In the genomic region with DNA sequence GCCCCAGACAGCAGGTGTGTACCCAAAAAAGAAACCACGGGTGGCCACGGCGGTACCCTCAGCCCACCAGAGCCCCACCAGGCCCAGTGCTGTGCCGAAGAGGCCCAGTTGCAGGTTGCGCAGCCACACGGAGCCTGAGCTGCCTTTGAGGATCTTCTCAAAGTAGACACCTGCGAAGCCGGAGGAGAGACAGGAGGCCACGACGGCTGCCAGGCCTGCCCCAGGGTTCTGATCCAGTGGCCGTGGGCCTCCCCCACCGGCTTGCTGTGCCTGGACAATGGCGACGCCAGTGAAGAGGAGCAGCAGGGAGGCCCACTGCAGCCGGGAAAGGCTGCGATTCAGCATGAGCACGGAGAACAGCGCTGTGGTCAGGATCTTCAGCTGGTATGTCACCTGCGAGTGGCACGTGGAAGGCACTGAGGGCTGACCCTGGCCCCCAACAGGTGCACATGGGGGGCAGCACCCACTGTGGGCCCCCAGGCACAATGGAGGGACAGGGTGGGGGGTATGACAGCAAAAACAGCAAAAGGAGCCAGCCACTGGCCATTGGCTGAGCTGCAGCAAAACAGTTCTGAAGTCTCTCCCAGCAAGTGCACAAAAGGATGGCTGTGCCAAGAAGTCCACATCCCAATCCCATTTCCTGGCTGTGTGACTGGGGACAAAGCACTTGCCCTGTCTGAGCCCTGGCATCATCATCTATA, we compare ENCODE assay signal across 36 cellular contexts.
"Had no signal": no experiment of that assay in that cellular context is flagged by ENCODE, and none has a peak within 500 bp of the region (broad histone marks: within the 10 kb centered on the region; RNA-seq: fewer than 3 reads in every experiment).

No MANE protein-coding gene starts in this region.

- H3K27ac Mint-ChIP-seq: activated B cell treated with CpG ODN at 0.5 μM for 24 hours; activated CD8-positive, alpha-beta T cell treated with anti-CD3 and anti-CD28 coated beads for 36 hours; activated naive CD4-positive, alpha-beta T cell treated with anti-CD3 and anti-CD28 coated beads for 36 hours; activated naive CD4-positive, alpha-beta T cell treated with anti-CD3 and anti-CD28 coated beads, Interleukin-2, amount 50 U/mL, for 24 hours; activated naive CD8-positive, alpha-beta T cell treated with anti-CD3 and anti-CD28 coated beads for 36 hours; activated naive CD8-positive, alpha-beta T cell treated with anti-CD3 and anti-CD28 coated beads, Interleukin-2, amount 50 U/mL, for 24 hours; activated T-helper 1 cell treated with anti-CD3 and anti-CD28 coated beads, Interleukin-12 subunit alpha, Interleukin-12 subunit beta, Interleukin-2, Interleukin-4 antibody, amounts not matched to agents 30 ng/mL and 10 ng/mL and 1 ng/mL, durations not matched to agents 14 hours and 24 hours and 36 hours; activated T-helper 2 cell treated with anti-CD3 and anti-CD28 coated beads, Interferon-gamma antibody, Interleukin-2, Interleukin-4, amounts not matched to agents 10 μg/mL and 5 μg/mL and 100 μg/mL, durations not matched to agents 14 hours and 24 hours and 36 hours; effector memory CD8-positive, alpha-beta T cell; T-helper 17 cell; T-helper 2 cell treated with Interferon-gamma antibody and Interleukin-4, amounts not matched to agents 5 μg/mL and 100 μg/mL, for 36 hours had no signal

- H3K4me1 ChIP-seq: adrenal gland, foreskin keratinocyte had no signal

- H3K4me3 Mint-ChIP-seq: activated B cell treated with CpG ODN at 0.5 μM for 24 hours; activated CD8-positive, alpha-beta T cell treated with anti-CD3 and anti-CD28 coated beads for 36 hours; activated naive CD4-positive, alpha-beta T cell treated with anti-CD3 and anti-CD28 coated beads for 36 hours; activated naive CD4-positive, alpha-beta T cell treated with anti-CD3 and anti-CD28 coated beads, Interleukin-2, amount 50 U/mL, for 24 hours; activated naive CD8-positive, alpha-beta T cell treated with anti-CD3 and anti-CD28 coated beads for 36 hours; activated naive CD8-positive, alpha-beta T cell treated with anti-CD3 and anti-CD28 coated beads, Interleukin-2, amount 50 U/mL, for 24 hours; activated T-cell treated with anti-CD3 and anti-CD28 coated beads, Interleukin-2, amount 50 U/mL, for 4 hours; activated T-helper 1 cell treated with anti-CD3 and anti-CD28 coated beads, Interleukin-12 subunit alpha, Interleukin-12 subunit beta, Interleukin-2, Interleukin-4 antibody, amounts not matched to agents 30 ng/mL and 10 ng/mL and 1 ng/mL, durations not matched to agents 14 hours and 24 hours and 36 hours; T-helper 17 cell; T-helper 2 cell treated with Interferon-gamma antibody and Interleukin-4, amounts not matched to agents 5 μg/mL and 100 μg/mL, for 36 hours had no signal

- ATAC-seq: activated CD4-positive, CD25-positive, alpha-beta regulatory T cell treated with anti-CD3 and anti-CD28 coated beads, Interleukin-2, amount 50 U/mL, for 24 hours; activated CD8-positive, alpha-beta T cell treated with anti-CD3 and anti-CD28 coated beads for 36 hours; activated naive CD8-positive, alpha-beta T cell treated with anti-CD3 and anti-CD28 coated beads, Interleukin-2, amount 50 U/mL, for 24 hours; activated T-cell treated with anti-CD3 and anti-CD28 coated beads, Interleukin-2, amount 50 U/mL, for 4 hours; body of pancreas; effector memory CD8-positive, alpha-beta T cell; foreskin keratinocyte; gastrocnemius medialis; T-helper 17 cell had no signal

- H3K9me3 ChIP-seq: adrenal gland, body of pancreas, esophagus muscularis mucosa, gastrocnemius medialis, heart right ventricle had no signal

- H3K9me3 Mint-ChIP-seq: activated B cell treated with CpG ODN at 0.5 μM for 24 hours; activated CD8-positive, alpha-beta T cell treated with anti-CD3 and anti-CD28 coated beads for 36 hours; activated naive CD4-positive, alpha-beta T cell treated with anti-CD3 and anti-CD28 coated beads for 36 hours; activated naive CD4-positive, alpha-beta T cell treated with anti-CD3 and anti-CD28 coated beads, Interleukin-2, amount 50 U/mL, for 24 hours; activated naive CD8-positive, alpha-beta T cell treated with anti-CD3 and anti-CD28 coated beads for 36 hours; activated naive CD8-positive, alpha-beta T cell treated with anti-CD3 and anti-CD28 coated beads, Interleukin-2, amount 50 U/mL, for 24 hours; activated T-cell treated with anti-CD3 and anti-CD28 coated beads, Interleukin-2, amount 50 U/mL, for 4 hours; activated T-helper 1 cell treated with anti-CD3 and anti-CD28 coated beads, Interleukin-12 subunit alpha, Interleukin-12 subunit beta, Interleukin-2, Interleukin-4 antibody, amounts not matched to agents 30 ng/mL and 10 ng/mL and 1 ng/mL, durations not matched to agents 14 hours and 24 hours and 36 hours; activated T-helper 2 cell treated with anti-CD3 and anti-CD28 coated beads, Interferon-gamma antibody, Interleukin-2, Interleukin-4, amounts not matched to agents 10 μg/mL and 5 μg/mL and 100 μg/mL, durations not matched to agents 14 hours and 24 hours and 36 hours; effector memory CD8-positive, alpha-beta T cell; T-helper 2 cell treated with Interferon-gamma antibody and Interleukin-4, amounts not matched to agents 5 μg/mL and 100 μg/mL, for 36 hours had no signal

- H3K4me1 Mint-ChIP-seq: activated B cell treated with CpG ODN at 0.5 μM for 24 hours had no signal

- H3K27ac ChIP-seq: adrenal gland, body of pancreas, cardiac muscle cell, esophagus muscularis mucosa, foreskin keratinocyte, gastrocnemius medialis, heart right ventricle, WERI-Rb-1 had no signal

- H3K27me3 ChIP-seq: adrenal gland, body of pancreas, cardiac muscle cell, esophagus muscularis mucosa, foreskin keratinocyte, gastrocnemius medialis, heart right ventricle had no signal

- H3K4me3 ChIP-seq: adrenal gland, body of pancreas, cardiac muscle cell, esophagus muscularis mucosa, gastrocnemius medialis, heart right ventricle had no signal

- H3K27me3 Mint-ChIP-seq: activated B cell treated with CpG ODN at 0.5 μM for 24 hours; activated CD8-positive, alpha-beta T cell treated with anti-CD3 and anti-CD28 coated beads for 36 hours; activated naive CD4-positive, alpha-beta T cell treated with anti-CD3 and anti-CD28 coated beads, Interleukin-2, amount 50 U/mL, for 24 hours; activated naive CD8-positive, alpha-beta T cell treated with anti-CD3 and anti-CD28 coated beads for 36 hours; activated naive CD8-positive, alpha-beta T cell treated with anti-CD3 and anti-CD28 coated beads, Interleukin-2, amount 50 U/mL, for 24 hours; effector memory CD8-positive, alpha-beta T cell; T-helper 17 cell had no signal

- DNase-seq: activated B cell treated with CpG ODN at 0.5 μM for 24 hours; activated CD4-positive, alpha-beta T cell treated with anti-CD3 and anti-CD28 coated beads for 48 hours; activated CD4-positive, alpha-beta T cell treated with anti-CD3 and anti-CD28 coated beads, Interleukin-2, amount 50 U/mL, for 1 hour; activated CD4-positive, alpha-beta T cell treated with anti-CD3 and anti-CD28 coated beads, Interleukin-2, amount 50 U/mL, for 48 hours; activated CD8-positive, alpha-beta memory T cell treated with anti-CD3 and anti-CD28 coated beads for 24 hours; activated CD8-positive, alpha-beta T cell treated with anti-CD3 and anti-CD28 coated beads for 36 hours; activated effector memory CD4-positive, alpha-beta T cell treated with anti-CD3 and anti-CD28 coated beads, Interleukin-2, amount 50 U/mL, for 16 hours; activated naive CD4-positive, alpha-beta T cell treated with anti-CD3 and anti-CD28 coated beads for 36 hours; activated naive CD8-positive, alpha-beta T cell treated with anti-CD3 and anti-CD28 coated beads for 36 hours; activated naive CD8-positive, alpha-beta T cell treated with anti-CD3 and anti-CD28 coated beads, Interleukin-2, amount 50 U/mL, for 24 hours; activated T-cell treated with anti-CD3 and anti-CD28 coated beads, Interleukin-2, amount 50 U/mL, for 4 hours; adrenal gland; amygdala; body of pancreas; central memory CD4-positive, alpha-beta T cell; cerebellar nuclear complex; cortex of kidney; dermis blood vessel endothelial cell; effector CD4-positive, alpha-beta T cell; effector memory CD8-positive, alpha-beta T cell; erythroblast; foreskin keratinocyte; gastrocnemius medialis; glutamatergic neuron; heart right ventricle; T-helper 1 cell; T-helper 17 cell; T1000; WERI-Rb-1 had no signal
